10 cellular contexts compared by ENCODE assay signal in the genomic region with DNA sequence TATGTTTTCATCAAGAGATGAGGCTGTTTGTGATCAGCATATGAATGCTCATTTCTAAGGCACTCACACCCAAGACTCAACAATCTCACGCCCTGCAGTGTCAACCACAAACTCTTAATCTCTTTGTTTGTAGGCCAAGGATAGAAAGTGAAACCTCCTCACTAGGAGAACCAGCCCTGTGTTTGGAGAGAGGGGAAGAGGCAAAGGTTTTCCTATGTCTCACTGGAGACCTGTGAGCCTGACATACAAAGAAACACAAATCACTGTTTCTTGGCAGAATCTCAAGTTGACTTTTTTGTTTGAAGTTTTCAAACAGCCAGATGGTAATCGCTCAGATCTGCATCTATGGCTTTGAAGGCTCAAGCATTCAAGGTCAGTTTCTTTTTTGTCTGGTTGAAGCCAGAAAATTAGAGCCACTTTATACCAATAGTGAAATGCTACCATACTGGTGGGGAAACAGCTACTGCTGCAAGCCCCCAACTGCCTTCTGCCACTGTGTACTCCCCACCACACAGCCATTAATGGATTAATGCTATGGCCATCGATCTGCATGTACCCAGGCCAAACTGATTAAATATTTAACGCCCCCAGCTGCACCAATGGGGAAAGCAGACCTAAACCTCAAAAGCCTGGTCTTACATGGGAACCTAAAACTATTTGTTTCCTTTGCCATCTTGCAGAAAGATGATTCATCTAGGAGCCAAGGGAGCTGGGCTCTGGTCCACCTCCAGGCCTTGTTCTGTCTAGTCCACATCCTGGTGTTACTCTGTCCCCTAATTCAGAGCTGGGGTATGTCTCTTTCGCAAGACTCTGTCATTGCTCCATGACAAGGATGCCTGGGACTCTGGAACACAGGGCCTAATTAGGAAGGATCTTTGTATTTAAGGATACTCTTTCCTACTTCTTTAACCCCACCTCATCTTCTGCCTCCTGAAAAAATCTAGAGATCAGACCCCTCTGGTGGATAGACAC. TPM values are rescaled to one million over a fixed set of nuclear protein-coding genes. Genes with fewer than 3 reads are reported as not detected.
A peak's percentile ranks its signal among the peaks of the same experiment; 100 is the strongest.
DNase-seq lines count a peak whose midpoint lies in the region; ATAC-seq and TF ChIP-seq lines count a peak whose summit lies in the region.
"Had no signal": no experiment of that assay in that cellular context is flagged by ENCODE, and none has a peak within 500 bp of the region (broad histone marks: within the 10 kb centered on the region; RNA-seq: fewer than 3 reads in every experiment).

No MANE protein-coding gene starts in this region.

- TF ChIP-seq CTCF in uterus (IDR thresholded peaks at IDR 0.05) (no peak), tibial nerve (IDR thresholded peaks at IDR 0.05) (no peak)

- intact Hi-C loops in uterus (cut with DNase I; ENCODE audit: low total_unique reads), result no loop called here

- no peaks in the 10 kb centered on the region for H3K36me3 ChIP-seq in uterus
- no peaks in the 10 kb centered on the region for H3K36me3 ChIP-seq in tibial nerve
- H3K36me3 ChIP-seq: upper lobe of left lung had no signal

- peak overlapping the region; percentile 79 for H3K27ac Mint-ChIP-seq in activated CD8-positive, alpha-beta T cell treated with anti-CD3 and anti-CD28 coated beads, Interleukin-2, amount 10 ng/mL, durations not matched to agents 7 days and 5 days
- H3K27ac Mint-ChIP-seq: dendritic cell treated with granulocyte-macrophage colony-stimulating factor and Interleukin-4, amounts not matched to agents 40 ng/mL and 50 ng/mL, for 4 days had no signal

- peak; percentile 29 for DNase-seq in activated gamma-delta T cell treated with Interleukin-2 at 50 U/mL for 16 hours
- no peak for DNase-seq in activated gamma-delta T cell (lab: John Stamatoyannopoulos, UW)
- peak; percentile 76 for DNase-seq in activated CD8-positive, alpha-beta T cell treated with anti-CD3 and anti-CD28 coated beads, Interleukin-2, amount 10 ng/mL, durations not matched to agents 7 days and 5 days
- DNase-seq in iris pigment epithelial cell (ENCODE audit: low read depth), result peak; percentile 89
- no peak for DNase-seq in uterus
- no peak for DNase-seq in tibial nerve (ENCODE audit: low spot score in 2 of 2)
- DNase-seq in SW 1271 (lab: John Stamatoyannopoulos, UW), result no peak
- DNase-seq: upper lobe of left lung had no signal

- TF ChIP-seq EP300 in tibial nerve (IDR thresholded peaks at IDR 0.05), result no peak

- no peaks in the 10 kb centered on the region for H3K27me3 Mint-ChIP-seq in activated CD8-positive, alpha-beta T cell treated with anti-CD3 and anti-CD28 coated beads, Interleukin-2, amount 10 ng/mL, durations not matched to agents 7 days and 5 days (ENCODE audit: low read depth)
- H3K27me3 Mint-ChIP-seq: dendritic cell treated with granulocyte-macrophage colony-stimulating factor and Interleukin-4, amounts not matched to agents 40 ng/mL and 50 ng/mL, for 4 days had no signal

- H3K36me3 Mint-ChIP-seq in activated CD8-positive, alpha-beta T cell treated with anti-CD3 and anti-CD28 coated beads, Interleukin-2, amount 10 ng/mL, durations not matched to agents 7 days and 5 days (ENCODE audit: low read depth), result peaks cover 10% of the 10 kb centered on the region

- POLR2A ChIA-PET in activated CD8-positive, alpha-beta T cell treated with anti-CD3 and anti-CD28 coated beads, Interleukin-2, amount 10 ng/mL, durations not matched to agents 7 days and 5 days (lab: Charles Lee), result interaction anchor here (0.6 kb wide), 1 partner anchor 410 kb away, joined by 3 read pairs; no protein-coding TSS in a partner anchor

- peak overlapping the region; percentile 32 for H3K4me3 Mint-ChIP-seq in activated CD8-positive, alpha-beta T cell treated with anti-CD3 and anti-CD28 coated beads, Interleukin-2, amount 10 ng/mL, durations not matched to agents 7 days and 5 days
- H3K4me3 Mint-ChIP-seq: dendritic cell treated with granulocyte-macrophage colony-stimulating factor and Interleukin-4, amounts not matched to agents 40 ng/mL and 50 ng/mL, for 4 days had no signal

- H3K27ac ChIP-seq in uterus (no peak overlapping the region), tibial nerve (no peak overlapping the region)
- H3K27ac ChIP-seq: upper lobe of left lung had no signal

- H3K4me3 ChIP-seq in uterus, result no peak overlapping the region
- no peak overlapping the region for H3K4me3 ChIP-seq in tibial nerve
- H3K4me3 ChIP-seq: upper lobe of left lung had no signal

- CTCF ChIA-PET in activated CD8-positive, alpha-beta T cell treated with anti-CD3 and anti-CD28 coated beads, Interleukin-2, amount 10 ng/mL, durations not matched to agents 7 days and 5 days (lab: Charles Lee), result interaction anchor here (1.7 to 2.4 kb wide), 2 partner anchors 29 to 30 kb away, joined by 9 to 18 read pairs; partner anchors contain the start of gene CD160

- H3K4me1 ChIP-seq in uterus (no peaks in the 10 kb centered on the region), tibial nerve (no peaks in the 10 kb centered on the region)

- H3K27me3 ChIP-seq in uterus (no peaks in the 10 kb centered on the region), tibial nerve (no peaks in the 10 kb centered on the region)
- H3K27me3 ChIP-seq: upper lobe of left lung had no signal

- no peaks in the 10 kb centered on the region for H3K9me3 Mint-ChIP-seq in activated CD8-positive, alpha-beta T cell treated with anti-CD3 and anti-CD28 coated beads, Interleukin-2, amount 10 ng/mL, durations not matched to agents 7 days and 5 days (ENCODE audit: insufficient read depth)
- H3K9me3 Mint-ChIP-seq: dendritic cell treated with granulocyte-macrophage colony-stimulating factor and Interleukin-4, amounts not matched to agents 40 ng/mL and 50 ng/mL, for 4 days had no signal

- WGBS in tibial nerve, 2 donors, result 67% methylated on average over 5 of the region's 5 CpGs

- TF ChIP-seq POLR2A in uterus (IDR thresholded peaks at IDR 0.05), result no peak
- no peak for TF ChIP-seq POLR2A in tibial nerve (IDR thresholded peaks at IDR 0.05)

- H3K9me3 ChIP-seq in uterus (no peaks in the 10 kb centered on the region), tibial nerve (no peaks in the 10 kb centered on the region)
- H3K9me3 ChIP-seq: upper lobe of left lung had no signal

- H3K4me1 Mint-ChIP-seq in activated CD8-positive, alpha-beta T cell treated with anti-CD3 and anti-CD28 coated beads, Interleukin-2, amount 10 ng/mL, durations not matched to agents 7 days and 5 days (ENCODE audit: low read depth), result peaks cover 42% of the 10 kb centered on the region

- peak; percentile 76 for ATAC-seq in HG03196 (IDR thresholded peaks at IDR 0.05; ENCODE audit: unreplicated experiment)
- peak; percentile 97 for ATAC-seq in activated CD8-positive, alpha-beta T cell treated with anti-CD3 and anti-CD28 coated beads, Interleukin-2, amount 10 ng/mL, durations not matched to agents 7 days and 5 days

RNA-seq across cellular contexts. Expression of gene PDZK1, which starts 16.3 kb away (rescaled TPM):
- under 1 TPM; 0.34 to 0.78 TPM for total RNA-seq in activated CD8-positive, alpha-beta T cell treated with anti-CD3 and anti-CD28 coated beads, Interleukin-2, amount 10 ng/mL, durations not matched to agents 7 days and 5 days
- total RNA-seq in uterus (under 1 TPM in 1 of 4 donors, not detected in 3; 0.35 TPM), tibial nerve (under 1 TPM in 1 of 4 donors, not detected in 3; 0.20 TPM)

RNA-seq across cellular contexts. Expression of gene CD160, which starts 28.4 kb away (rescaled TPM):
- total RNA-seq in activated CD8-positive, alpha-beta T cell treated with anti-CD3 and anti-CD28 coated beads, Interleukin-2, amount 10 ng/mL, durations not matched to agents 7 days and 5 days, result 1 to 10 TPM; 2.4 to 3.1 TPM
- total RNA-seq in uterus (under 1 TPM in 1 of 4 donors, not detected in 3; 0.55 TPM), tibial nerve (under 1 TPM in 1 of 4 donors, not detected in 3; 0.21 TPM)

Comparison
In these comparisons a context has a peak if more than half of its experiments do, and no peak if none do; other contexts are left out.
1. DNase-seq: peak in activated gamma-delta T cell treated with Interleukin-2 at 50 U/mL for 16 hours (single experiment), activated CD8-positive, alpha-beta T cell treated with anti-CD3 and anti-CD28 coated beads, Interleukin-2, amount 10 ng/mL, durations not matched to agents 7 days and 5 days (single experiment) and iris pigment epithelial cell (single experiment); none in activated gamma-delta T cell (single experiment), uterus (0 of 2), tibial nerve (0 of 2) and SW 1271 (0 of 2).